ENCODE assay signal across 8 cellular contexts in the genomic region with DNA sequence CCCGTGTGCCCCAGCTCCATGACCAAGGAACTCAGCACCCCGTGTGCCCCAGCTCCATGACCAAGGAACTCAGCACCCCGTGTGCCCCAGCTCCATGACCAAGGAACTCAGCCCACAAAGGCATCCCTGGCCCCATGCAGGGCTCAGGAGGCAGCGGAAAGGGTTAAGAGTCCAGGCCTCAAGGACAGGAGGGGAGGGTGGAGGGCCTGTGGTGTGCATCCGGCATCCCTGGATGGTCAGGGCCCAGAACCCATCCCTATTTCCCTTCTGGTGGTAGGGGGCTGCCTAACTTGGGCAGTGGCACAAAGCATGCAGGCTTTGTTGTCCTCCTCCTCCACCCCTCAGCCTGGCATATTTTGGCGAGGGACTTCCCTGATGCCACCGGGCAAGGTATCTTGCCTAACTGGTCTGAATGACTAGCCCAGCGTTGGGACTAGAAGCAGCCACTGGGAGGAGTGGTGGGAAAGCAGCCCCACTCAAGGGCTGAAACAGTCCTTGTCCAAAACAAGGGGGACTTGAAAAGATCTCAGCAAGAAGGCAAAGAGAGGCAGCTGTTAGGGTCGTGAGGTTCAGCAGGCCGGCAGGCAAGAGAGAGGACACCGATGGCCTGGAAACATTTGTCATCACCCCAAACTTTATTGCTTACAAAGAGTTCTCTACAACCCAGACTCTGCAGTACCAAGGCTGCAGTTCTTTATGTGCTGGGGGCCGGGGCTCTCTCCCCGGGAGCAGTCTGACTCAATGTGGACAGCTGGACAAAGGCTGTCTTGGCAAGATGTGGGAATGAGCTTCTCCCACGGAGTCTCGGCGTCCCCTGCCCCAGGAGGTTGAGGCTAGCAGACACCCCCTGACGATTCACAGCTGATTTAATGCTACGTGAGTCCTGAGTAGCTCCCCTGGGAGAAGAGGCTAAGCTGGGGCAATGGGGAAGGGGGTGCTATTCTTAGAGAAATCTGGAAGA. TPM values are rescaled to one million over a fixed set of nuclear protein-coding genes. Genes with fewer than 3 reads are reported as not detected.
A peak's percentile ranks its signal among the peaks of the same experiment; 100 is the strongest.
DNase-seq lines count a peak whose midpoint lies in the region; ATAC-seq and TF ChIP-seq lines count a peak whose summit lies in the region.

No MANE protein-coding gene starts in this region.

- H3K4me3 ChIP-seq in tibial nerve: peak overlapping the region; percentile 45 to 85 (median 66)

- H3K4me1 ChIP-seq in tibial nerve: peaks cover 0 to 25% (median 10%) of the 10 kb centered on the region in 4 donors

- peak overlapping the region in 3 of 4 donors; percentile 69 to 78 (median 74) for H3K27ac ChIP-seq in tibial nerve

- DNase-seq in activated T-cell treated with anti-CD3 and anti-CD28 coated beads, Interleukin-2, amount 50 U/mL, for 4 hours: no peak
- no peak for DNase-seq in activated T-cell treated with anti-CD3 and anti-CD28 coated beads, Interleukin-2, amount 50 U/mL, for 1 hour
- DNase-seq in brain pericyte (ENCODE audit: low read depth, low spot score) (peak; percentile 59), left lobe of liver (ENCODE audit: low spot score) (no peak), tibial nerve (ENCODE audit: low spot score in 2 of 2) (no peak), GM13976 (ENCODE audit: low spot score) (no peak)

- peak overlapping the region; percentile 80 for H3K4me3 Mint-ChIP-seq in activated T-cell treated with anti-CD3 and anti-CD28 coated beads, Interleukin-2, amount 50 U/mL, for 4 hours

- no peak for TF ChIP-seq EP300 in tibial nerve (IDR thresholded peaks at IDR 0.05)

- no peaks in the 10 kb centered on the region for H3K9me3 Mint-ChIP-seq in activated T-cell treated with anti-CD3 and anti-CD28 coated beads, Interleukin-2, amount 50 U/mL, for 4 hours

- H3K27me3 Mint-ChIP-seq in activated T-cell treated with anti-CD3 and anti-CD28 coated beads, Interleukin-2, amount 50 U/mL, for 4 hours (ENCODE audit: low read depth): no peaks in the 10 kb centered on the region

- peak in 1 of 2 donors; percentile 24 for ATAC-seq in activated T-cell treated with anti-CD3 and anti-CD28 coated beads, Interleukin-2, amount 50 U/mL, for 4 hours
- peak; percentile 14 for ATAC-seq in left lobe of liver
- ATAC-seq in HG02870 (IDR thresholded peaks at IDR 0.05; ENCODE audit: unreplicated experiment): no peak
- ATAC-seq in HG03460 (IDR thresholded peaks at IDR 0.05; ENCODE audit: unreplicated experiment): no peak

- no peak for TF ChIP-seq CTCF in tibial nerve (IDR thresholded peaks at IDR 0.05)
- no peak for TF ChIP-seq CTCF in GM13976 (IDR thresholded peaks at IDR 0.05; ENCODE audit: borderline replicate concordance, control extremely low read depth, extremely low read depth, insufficient read depth, missing control alignments)

- no peaks in the 10 kb centered on the region for H3K9me3 ChIP-seq in tibial nerve

- WGBS in tibial nerve, 2 donors: 37 to 45% methylated on average over 17 to 18 of the region's 18 CpGs

- no peaks in the 10 kb centered on the region for H3K27me3 ChIP-seq in tibial nerve

- H3K4me1 Mint-ChIP-seq in activated T-cell treated with anti-CD3 and anti-CD28 coated beads, Interleukin-2, amount 50 U/mL, for 4 hours (ENCODE audit: low read depth): peaks cover 29% of the 10 kb centered on the region

- no peak for TF ChIP-seq POLR2A in tibial nerve (IDR thresholded peaks at IDR 0.05)

- in situ Hi-C loops in GM13976 (cut with MboI; ENCODE audit: low sequenced_read_pairs, unreplicated experiment): no loop called here

- peaks cover 7% of the 10 kb centered on the region for H3K36me3 Mint-ChIP-seq in activated T-cell treated with anti-CD3 and anti-CD28 coated beads, Interleukin-2, amount 50 U/mL, for 4 hours (ENCODE audit: insufficient read depth)

- H3K36me3 ChIP-seq in tibial nerve: peaks cover 0 to 49% (median 21%) of the 10 kb centered on the region in 3 donors

RNA-seq across cellular contexts. Expression of gene SPATA32, which starts 0.9 kb away (rescaled TPM):
- total RNA-seq in activated T-cell treated with anti-CD3 and anti-CD28 coated beads, Interleukin-2, amount 50 U/mL, for 4 hours: under 1 TPM; 0.25 to 0.63 (median 0.27) TPM
- total RNA-seq in left lobe of liver (not detected), tibial nerve (not detected)

RNA-seq across cellular contexts. Expression of gene FMNL1, which starts 41.1 kb away (rescaled TPM):
- total RNA-seq in activated T-cell treated with anti-CD3 and anti-CD28 coated beads, Interleukin-2, amount 50 U/mL, for 4 hours: 100 to 1,000 TPM; 141 to 190 (median 158) TPM
- total RNA-seq in left lobe of liver (3.4 TPM), tibial nerve (10 to 100 TPM; 19.2 to 42.9 (median 24.6) TPM)

RNA-seq across cellular contexts. Expression of gene MAP3K14, which starts 54.0 kb away (rescaled TPM):
- 10 to 100 TPM; 76.3 to 88.2 (median 85.8) TPM for total RNA-seq in activated T-cell treated with anti-CD3 and anti-CD28 coated beads, Interleukin-2, amount 50 U/mL, for 4 hours
- 6.9 TPM for total RNA-seq in left lobe of liver
- total RNA-seq in tibial nerve: 10 to 100 TPM in 3 of 4 donors, 1 to 10 TPM in 1; 9.6 to 15.6 (median 13.3) TPM
